Comparison of ENCODE assay signal across 1 cellular context in genomic region chr19:35014774-35015173, GRCh38. TPM values are rescaled to one million over a fixed set of nuclear protein-coding genes. Genes with fewer than 3 reads are reported as not detected.
"Had no signal": no experiment of that assay in that cellular context is flagged by ENCODE, and none has a peak within 500 bp of the region (broad histone marks: within the 10 kb centered on the region; RNA-seq: fewer than 3 reads in every experiment).

No MANE protein-coding gene starts in this region.

RNA-seq across cellular contexts. Expression of gene HPN, which starts 26.7 kb away (rescaled TPM):
- total RNA-seq: urinary bladder had no signal
